Comparison of ENCODE assay signal across 19 cellular contexts in genomic region chr15:59736181-59736580, GRCh38. TPM values are rescaled to one million over a fixed set of nuclear protein-coding genes. Genes with fewer than 3 reads are reported as not detected.
DNase-seq lines count a peak whose midpoint lies in the region; FAIRE-seq and TF ChIP-seq lines count a peak whose summit lies in the region.
"Had no signal": no experiment of that assay in that cellular context is flagged by ENCODE, and none has a peak within 500 bp of the region (broad histone marks: within the 10 kb centered on the region; RNA-seq: fewer than 3 reads in every experiment).

No MANE protein-coding gene starts in this region.

- intact Hi-C loops in kidney (cut with DNase I), result no loop called here

- H3K4me1 ChIP-seq in endodermal cell (ENCODE audit: control insufficient read depth, insufficient read depth, low read length), result no peaks in the 10 kb centered on the region
- H3K4me1 ChIP-seq in kidney (ENCODE audit: control insufficient read depth in 1 of 2, insufficient read depth in 1 of 2, low read depth in 1 of 2, low read length in 2 of 2), result no peaks in the 10 kb centered on the region

- H3K27ac Mint-ChIP-seq in HFFc6, result no peak overlapping the region
- H3K27ac Mint-ChIP-seq in endodermal cell, result no peak overlapping the region
- peak overlapping the region; percentile 49 for H3K27ac Mint-ChIP-seq in nephron progenitor cell
- H3K27ac Mint-ChIP-seq: CD4-positive, alpha-beta T cell; IgD-negative memory B cell had no signal

- H3K36me3 ChIP-seq in endodermal cell (ENCODE audit: control insufficient read depth, insufficient read depth, low read length) (no peaks in the 10 kb centered on the region), kidney (ENCODE audit: control insufficient read depth in 1 of 2, insufficient read depth in 2 of 2, low read length in 2 of 2) (no peaks in the 10 kb centered on the region)

- DNase-seq in NCI-H82 (lab: John Stamatoyannopoulos, UW) (peak; percentile 37), NCI-H82 treated with DMSO at 0.1 percent for 48 hours (lab: John Stamatoyannopoulos, UW; ENCODE audit: unreplicated experiment) (no peak), HFFc6 (peak; percentile 4), endodermal cell (peak; percentile 59), nephron progenitor cell (no peak), AG08396 (ENCODE audit: low spot score) (no peak), kidney (no peak), COLO668 (lab: John Stamatoyannopoulos, UW; ENCODE audit: unreplicated experiment) (no peak)
- DNase-seq: AML-193, GF-D8, HCEC 1CT, NCI-H1436, NCI-H2081 treated with DMSO at 0.1 percent for 48 hours, NCI-H2227 treated with DMSO at 0.1 percent for 48 hours, NCI-H526, PC-3 had no signal

- no peak for FAIRE-seq in kidney (lab: Jason Lieb, UNC)
- FAIRE-seq: A204.1 had no signal

- H3K36me3 Mint-ChIP-seq in HFFc6 (ENCODE audit: low read depth), result no peaks in the 10 kb centered on the region
- no peaks in the 10 kb centered on the region for H3K36me3 Mint-ChIP-seq in endodermal cell (ENCODE audit: low read depth)
- H3K36me3 Mint-ChIP-seq in nephron progenitor cell (ENCODE audit: low read depth), result no peaks in the 10 kb centered on the region

- H3K9ac ChIP-seq in endodermal cell (ENCODE audit: extremely low read depth, low read length, poor library complexity, severe bottlenecking) (no peak overlapping the region), kidney (ENCODE audit: low read length in 2 of 2) (no peak overlapping the region)

- H3K27ac ChIP-seq in endodermal cell (ENCODE audit: low read depth, low read length) (no peak overlapping the region), kidney (ENCODE audit: low read depth in 2 of 2, low read length in 2 of 2) (no peak overlapping the region)

- H3K9me3 ChIP-seq in endodermal cell (ENCODE audit: control insufficient read depth, low read length), result no peaks in the 10 kb centered on the region
- no peaks in the 10 kb centered on the region for H3K9me3 ChIP-seq in kidney (ENCODE audit: control insufficient read depth in 1 of 2, low read length in 2 of 2)

- no peaks in the 10 kb centered on the region for H3K27me3 ChIP-seq in endodermal cell (ENCODE audit: control insufficient read depth, insufficient read depth, low read length, poor library complexity, severe bottlenecking)

- TF ChIP-seq CTCF in HFFc6 (IDR thresholded peaks at IDR 0.05) (peak; percentile 76), endodermal cell (conservative IDR thresholded peaks at IDR 0.05) (peak; percentile 68), nephron progenitor cell (IDR thresholded peaks at IDR 0.05) (no peak), kidney (IDR thresholded peaks at IDR 0.05; ENCODE audit: borderline replicate concordance, extremely low read depth, insufficient read depth) (no peak)

- H3K4me1 Mint-ChIP-seq in HFFc6 (ENCODE audit: low read depth) (no peaks in the 10 kb centered on the region), endodermal cell (peaks cover 17% of the 10 kb centered on the region), nephron progenitor cell (peaks cover 26% of the 10 kb centered on the region)
- H3K4me1 Mint-ChIP-seq: IgD-negative memory B cell had no signal

- H3K27me3 Mint-ChIP-seq in HFFc6 (ENCODE audit: insufficient read depth) (peaks cover 5% of the 10 kb centered on the region), endodermal cell (ENCODE audit: insufficient read depth) (no peaks in the 10 kb centered on the region), nephron progenitor cell (ENCODE audit: low read depth, poor library complexity) (peaks cover 12% of the 10 kb centered on the region)

- H3K4me3 Mint-ChIP-seq in HFFc6 (no peak overlapping the region), endodermal cell (no peak overlapping the region), nephron progenitor cell (no peak overlapping the region)
- H3K4me3 Mint-ChIP-seq: CD4-positive, alpha-beta T cell; IgD-negative memory B cell had no signal

- H3K4me3 ChIP-seq in endodermal cell (ENCODE audit: low read length) (no peak overlapping the region), kidney (ENCODE audit: low read length in 2 of 2) (no peak overlapping the region)

- 93 to 96% methylated on average over 4 to 7 of the region's 7 CpGs for WGBS in endodermal cell (ENCODE audit: insufficient coverage in 1 of 2, insufficient read length in 1 of 2), 2 experiments

- H3K9me3 Mint-ChIP-seq in HFFc6 (no peaks in the 10 kb centered on the region), endodermal cell (no peaks in the 10 kb centered on the region), nephron progenitor cell (peaks cover 7% of the 10 kb centered on the region)
- H3K9me3 Mint-ChIP-seq: CD4-positive, alpha-beta T cell; IgD-negative memory B cell had no signal

RNA-seq across cellular contexts. Expression of gene BNIP2, which starts 47.1 kb away (rescaled TPM):
- total RNA-seq in HFFc6 (2021; fragmentation: NEBNext Ultra II Directional; extraction: Animal tissue kit (Norgen Biotek cat#: 25700)), result 10 to 100 TPM; 60.8 to 68.0 (median 63.5) TPM
- total RNA-seq in endodermal cell (10 to 100 TPM; 52.3 to 52.6 TPM), kidney (73.8 TPM)
- polyA plus RNA-seq in endodermal cell (2013, experiment 1 of 2), result 34.7 TPM
- 30.8 TPM for polyA plus RNA-seq in endodermal cell (2013, experiment 2 of 2)
- 18.2 TPM for polyA plus RNA-seq in kidney (ENCODE audit: insufficient read depth, low read depth, low replicate concordance)

Comparison
In these comparisons a context has a peak if more than half of its experiments do, and no peak if none do; other contexts are left out.
1. DNase-seq: peak in NCI-H82 (single experiment), HFFc6 (single experiment) and endodermal cell (single experiment); none in NCI-H82 treated with DMSO at 0.1 percent for 48 hours (single experiment), nephron progenitor cell (single experiment), AG08396 (single experiment), kidney (single experiment) and COLO668 (single experiment).
2. CTCF ChIP-seq: peak in HFFc6 (single experiment) and endodermal cell (single experiment); none in nephron progenitor cell (single experiment) and kidney (single experiment).